9 cellular contexts compared by ENCODE assay signal in the genomic region with DNA sequence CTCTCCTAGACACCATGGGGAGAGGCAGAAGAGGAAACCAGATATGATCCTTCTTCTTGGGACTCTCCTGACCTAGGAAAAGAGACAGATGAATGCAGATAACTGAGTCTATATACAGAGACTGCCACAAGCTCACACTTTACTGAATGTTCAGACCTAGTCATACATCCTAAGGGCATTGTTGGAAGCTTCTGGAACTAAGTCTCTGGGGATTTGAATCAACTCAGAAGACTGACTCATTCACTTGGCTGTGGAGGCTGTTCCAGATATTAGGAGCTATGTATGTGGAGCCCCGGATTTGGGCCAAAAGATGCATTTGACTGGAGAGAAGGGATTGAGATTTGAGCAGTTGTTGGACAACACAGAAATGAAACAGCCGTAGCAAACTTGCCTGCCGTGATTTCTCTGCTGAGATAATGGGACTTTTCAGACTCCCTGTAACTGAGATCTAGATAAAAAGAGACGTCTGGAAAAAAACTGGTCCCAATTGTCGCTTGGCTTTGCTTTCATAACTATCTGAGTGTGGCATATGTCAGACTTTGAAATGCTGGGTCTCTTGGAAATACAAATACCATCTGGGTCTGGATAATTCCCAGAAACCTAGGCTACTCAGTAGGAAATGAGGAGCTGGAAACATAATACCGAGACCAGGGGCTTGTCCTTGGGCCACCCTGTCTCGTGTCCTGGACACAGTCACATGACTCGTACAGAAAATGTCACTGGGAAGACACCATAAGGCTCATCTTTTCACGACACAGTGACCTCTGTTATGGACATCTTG.
A peak's percentile ranks its signal among the peaks of the same experiment; 100 is the strongest.
DNase-seq lines count a peak whose midpoint lies in the region; ATAC-seq, FAIRE-seq and TF ChIP-seq lines count a peak whose summit lies in the region.
"Had no signal": no experiment of that assay in that cellular context is flagged by ENCODE, and none has a peak within 500 bp of the region (broad histone marks: within the 10 kb centered on the region; RNA-seq: fewer than 3 reads in every experiment).

No MANE protein-coding gene starts in this region.

- no peaks in the 10 kb centered on the region for H3K27me3 ChIP-seq in BE2C
- no peaks in the 10 kb centered on the region for H3K27me3 ChIP-seq in osteoblast (ENCODE audit: insufficient read depth, low read length)

- peaks cover 0 to 11% of the 10 kb centered on the region in 2 donors for H3K4me1 Mint-ChIP-seq in effector memory CD8-positive, alpha-beta T cell (ENCODE audit: low read depth in 2 of 2)

- TF ChIP-seq CTCF in BE2C (IDR thresholded peaks at IDR 0.05; ENCODE audit: low read depth, low read length), result no peak
- no peak for TF ChIP-seq CTCF in RWPE1 (conservative IDR thresholded peaks at IDR 0.05; ENCODE audit: low read depth)
- TF ChIP-seq CTCF in osteoblast (IDR thresholded peaks at IDR 0.05; ENCODE audit: extremely low read depth, low read depth, low read length), result no peak
- no peak for TF ChIP-seq CTCF in kidney (IDR thresholded peaks at IDR 0.05; ENCODE audit: borderline replicate concordance, extremely low read depth, insufficient read depth)

- H3K79me2 ChIP-seq in osteoblast (ENCODE audit: insufficient read depth, low read length), result no peaks in the 10 kb centered on the region

- H3K27me3 Mint-ChIP-seq in effector memory CD8-positive, alpha-beta T cell, result peaks cover 0 to 12% of the 10 kb centered on the region in 2 donors

- H3K36me3 ChIP-seq in BE2C (no peaks in the 10 kb centered on the region), osteoblast (ENCODE audit: insufficient read depth, low read length) (no peaks in the 10 kb centered on the region), kidney (ENCODE audit: control insufficient read depth in 1 of 2, insufficient read depth in 2 of 2, low read length in 2 of 2) (no peaks in the 10 kb centered on the region)
- H3K36me3 ChIP-seq: lower lobe of right lung had no signal

- no peak overlapping the region for H3K4me3 Mint-ChIP-seq in effector memory CD8-positive, alpha-beta T cell

- no peak for TF ChIP-seq POLR2A in GM12892 (IDR thresholded peaks at IDR 0.05; ENCODE audit: low read depth, low read length)

- no peak for ATAC-seq in effector memory CD8-positive, alpha-beta T cell (replicated peaks)

- H3K4me3 ChIP-seq in BE2C (ENCODE audit: low read depth, low read length) (no peak overlapping the region), osteoblast (ENCODE audit: insufficient read depth, low read length) (no peak overlapping the region), kidney (ENCODE audit: low read length in 2 of 2) (no peak overlapping the region)
- H3K4me3 ChIP-seq: lower lobe of right lung had no signal

- H3K27ac Mint-ChIP-seq in effector memory CD8-positive, alpha-beta T cell, result no peak overlapping the region

- no peak overlapping the region for H3K9ac ChIP-seq in kidney (ENCODE audit: low read length in 2 of 2)

- peak; percentile 31 for DNase-seq in BE2C
- peak; percentile 15 for DNase-seq in RWPE1 (ENCODE audit: low spot score)
- DNase-seq in fibroblast of gingiva (ENCODE audit: low read depth), result peak; percentile 59
- peak; percentile 85 for DNase-seq in osteoblast (ENCODE audit: insufficient read length, low spot score, missing footprints)
- DNase-seq in kidney, result no peak
- no peak for DNase-seq in GM12892 (ENCODE audit: insufficient read length)
- no peak for DNase-seq in effector memory CD8-positive, alpha-beta T cell
- DNase-seq in COR-L47 (lab: John Stamatoyannopoulos, UW), result no peak
- DNase-seq: lower lobe of right lung had no signal

- no peak overlapping the region for H2AFZ ChIP-seq in osteoblast (ENCODE audit: low read length)

- CTCF ChIA-PET in RWPE1 (lab: Yijun Ruan, JAX), result interaction anchor here (0.6 kb wide), 1 partner anchor 346 kb away, joined by 3 read pairs; no protein-coding TSS in a partner anchor

- POLR2A ChIA-PET in RWPE1 (lab: Yijun Ruan, JAX; ENCODE audit: low non-redundant PET), result no interaction called here

- no peaks in the 10 kb centered on the region for H3K9me3 Mint-ChIP-seq in effector memory CD8-positive, alpha-beta T cell

- peak overlapping the region; percentile 43 for H3K4me2 ChIP-seq in osteoblast (ENCODE audit: insufficient read depth, low read length)

- H3K4me1 ChIP-seq in BE2C (0 out of 2 replicates have a peak, but pooled peaks cover 4% of the 10 kb centered on the region), osteoblast (ENCODE audit: insufficient read depth, low read length) (peaks cover 20% of the 10 kb centered on the region), kidney (ENCODE audit: control insufficient read depth in 1 of 2, insufficient read depth in 1 of 2, low read depth in 1 of 2, low read length in 2 of 2) (no peaks in the 10 kb centered on the region)

- no peaks in the 10 kb centered on the region for H3K36me3 Mint-ChIP-seq in effector memory CD8-positive, alpha-beta T cell (ENCODE audit: insufficient read depth)

- no peaks in the 10 kb centered on the region for H4K20me1 ChIP-seq in osteoblast (ENCODE audit: insufficient read depth, low read length)

- H3K9me3 ChIP-seq in BE2C (no peaks in the 10 kb centered on the region), osteoblast (ENCODE audit: low read depth, low read length) (no peaks in the 10 kb centered on the region), kidney (ENCODE audit: control insufficient read depth in 1 of 2, low read length in 2 of 2) (no peaks in the 10 kb centered on the region)
- H3K9me3 ChIP-seq: lower lobe of right lung had no signal

- FAIRE-seq in kidney (lab: Jason Lieb, UNC) (no peak), GM12892 (lab: Jason Lieb, UNC) (no peak)

- intact Hi-C loops in kidney (cut with DNase I), result no loop called here

- H3K27ac ChIP-seq in RWPE1 (no peak overlapping the region), osteoblast (ENCODE audit: low read depth, low read length) (no peak overlapping the region), kidney (ENCODE audit: low read depth in 2 of 2, low read length in 2 of 2) (no peak overlapping the region)
- H3K27ac ChIP-seq: lower lobe of right lung had no signal

Comparison
In these comparisons a context has a peak if more than half of its experiments do, and no peak if none do; other contexts are left out.
1. DNase-seq: peak in BE2C (single experiment), RWPE1 (single experiment), fibroblast of gingiva (single experiment) and osteoblast (single experiment); none in kidney (single experiment), GM12892 (single experiment), effector memory CD8-positive, alpha-beta T cell (0 of 3) and COR-L47 (single experiment).